ENCODE assay signal across 8 cellular contexts in genomic region chr5:112878760-112879159, GRCh38. TPM values are rescaled to one million over a fixed set of nuclear protein-coding genes. Genes with fewer than 3 reads are reported as not detected.
DNase-seq lines count a peak whose midpoint lies in the region; ATAC-seq and TF ChIP-seq lines count a peak whose summit lies in the region.

No MANE protein-coding gene starts in this region.

- H3K27me3 Mint-ChIP-seq in T-cell (no peaks in the 10 kb centered on the region), brain (no peaks in the 10 kb centered on the region)

- ATAC-seq in GM21717 (IDR thresholded peaks at IDR 0.05; ENCODE audit: unreplicated experiment) (peak; percentile 73), T-cell (replicated peaks in 1 of 4) (peak; percentile 88 to 97 (median 91))

- H3K36me3 Mint-ChIP-seq in T-cell (peaks cover 33% of the 10 kb centered on the region), brain (peaks cover 18% of the 10 kb centered on the region)

- POLR2A ChIA-PET in T-cell (lab: Charles Lee), result interaction anchor here in 1 of 2 donors (0.5 to 1.1 kb wide), 2 partner anchors 11 to 15 kb away, joined by 3 to 4 read pairs; no protein-coding TSS in a partner anchor

- peak overlapping the region; percentile 31 to 58 (median 48) for H3K4me3 Mint-ChIP-seq in T-cell
- no peak overlapping the region for H3K4me3 Mint-ChIP-seq in brain

- CTCF ChIA-PET in T-cell (lab: Charles Lee), result interaction anchor here in 1 of 2 donors (0.7 to 2.0 kb wide), 4 partner anchors 9 to 30 kb away, joined by 3 to 5 read pairs (median 3); no protein-coding TSS in a partner anchor

- H3K4me1 Mint-ChIP-seq in T-cell, result peaks cover 30 to 53% (median 43%) of the 10 kb centered on the region in 3 donors
- no peaks in the 10 kb centered on the region for H3K4me1 Mint-ChIP-seq in brain

- DNase-seq in T-cell (peak in 24 of 34 experiments; percentile 4 to 40 (median 16)), DMS 273 (lab: John Stamatoyannopoulos, UW; ENCODE audit: unreplicated experiment) (no peak), SK-N-DZ (ENCODE audit: low spot score) (no peak), cortex of kidney (lab: John Stamatoyannopoulos, UW) (no peak), NCI-H146 (lab: John Stamatoyannopoulos, UW) (no peak)
- peak; percentile 54 for DNase-seq in stimulated activated CD4-positive, alpha-beta T cell treated with anti-CD3 and anti-CD28 coated beads, Interleukin-2, amount 100 ng/mL, for 4 hours (ENCODE audit: low read depth)

- H3K9me3 Mint-ChIP-seq in T-cell (no peaks in the 10 kb centered on the region), brain (no peaks in the 10 kb centered on the region)

- TF ChIP-seq CTCF in brain (conservative IDR thresholded peaks at IDR 0.05), result no peak

- H3K27ac Mint-ChIP-seq in T-cell (peak overlapping the region; percentile 86 to 96), brain (peak overlapping the region in 3 of 5 experiments; percentile 4 to 39 (median 4))

RNA-seq across cellular contexts. Expression of gene SRP19, which starts 17.7 kb away (rescaled TPM):
- total RNA-seq in T-cell, result 10 to 100 TPM; 34.6 to 44.9 (median 40.4) TPM
- polyA plus RNA-seq in brain (ENCODE audit: insufficient read depth, low read depth, low replicate concordance), result 41.3 TPM
- polyA plus RNA-seq in SK-N-DZ (2014; cell fraction: cytosol; rRNA removed), result 114 and 128 TPM in 2 replicates
- polyA plus RNA-seq in SK-N-DZ (2014; cell fraction: nucleus; rRNA removed), result 77.1 and 93.8 TPM in 2 replicates

RNA-seq across cellular contexts. Expression of gene REEP5, which starts 43.3 kb away (rescaled TPM):
- total RNA-seq in T-cell, result 10 to 100 TPM; 23.0 to 71.1 (median 53.2) TPM
- 42.7 TPM for polyA plus RNA-seq in brain (ENCODE audit: insufficient read depth, low read depth, low replicate concordance)
- 14.9 and 16.0 TPM in 2 replicates for polyA plus RNA-seq in SK-N-DZ (2014; cell fraction: cytosol; rRNA removed)
- polyA plus RNA-seq in SK-N-DZ (2014; cell fraction: nucleus; rRNA removed), result 5.5 and 7.8 TPM in 2 replicates

Comparison
In these comparisons a context has a peak if more than half of its experiments do, and no peak if none do; other contexts are left out.
1. DNase-seq: peak in T-cell (24 of 34) and stimulated activated CD4-positive, alpha-beta T cell treated with anti-CD3 and anti-CD28 coated beads, Interleukin-2, amount 100 ng/mL, for 4 hours (single experiment); none in DMS 273 (single experiment), SK-N-DZ (single experiment), cortex of kidney (single experiment) and NCI-H146 (single experiment).
2. H3K4me3 Mint-ChIP-seq: peak in T-cell (3 of 3); none in brain (0 of 5).